ENCODE assay signal across 44 cellular contexts in the genomic region with DNA sequence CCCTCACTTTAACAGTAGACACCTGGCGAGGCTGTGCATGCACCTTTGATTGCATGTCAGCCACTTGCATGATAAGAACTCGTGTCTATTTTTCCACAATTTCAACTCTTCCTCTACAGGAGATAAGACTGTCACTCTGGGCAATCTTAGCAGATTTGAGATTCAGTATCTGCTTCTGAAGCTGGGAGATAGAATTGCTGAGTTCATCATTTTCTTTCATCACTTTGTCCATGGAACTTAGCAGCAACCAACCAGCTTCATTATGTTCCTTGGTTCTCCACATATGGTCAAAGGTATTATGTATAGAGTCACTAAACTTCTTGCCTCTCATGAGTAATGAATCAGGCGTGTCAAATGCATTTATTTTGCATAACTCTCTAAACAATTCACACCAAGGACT. TPM values are rescaled to one million over a fixed set of nuclear protein-coding genes. Genes with fewer than 3 reads are reported as not detected.
"Had no signal": no experiment of that assay in that cellular context is flagged by ENCODE, and none has a peak within 500 bp of the region (broad histone marks: within the 10 kb centered on the region; RNA-seq: fewer than 3 reads in every experiment).

No MANE protein-coding gene starts in this region.

- H3K27me3 ChIP-seq: adrenal gland, ascending aorta, body of pancreas, brain microvascular endothelial cell, breast epithelium, cardiac muscle cell had no signal

- H3K36me3 ChIP-seq: adrenal gland, ascending aorta, brain microvascular endothelial cell, breast epithelium, cardiac muscle cell had no signal

- H3K27me3 Mint-ChIP-seq: activated naive CD4-positive, alpha-beta T cell treated with anti-CD3 and anti-CD28 coated beads, Interleukin-2, amount 10 ng/mL, durations not matched to agents 7 days and 5 days; activated T-cell treated with anti-CD3 and anti-CD28 coated beads, Interleukin-2, amount 50 U/mL, for 24 hours; brain; central memory CD8-positive, alpha-beta T cell had no signal

- FAIRE-seq: astrocyte, bronchial epithelial cell had no signal

- H3K36me3 Mint-ChIP-seq: activated naive CD4-positive, alpha-beta T cell treated with anti-CD3 and anti-CD28 coated beads, Interleukin-2, amount 10 ng/mL, durations not matched to agents 7 days and 5 days; activated naive CD4-positive, alpha-beta T cell treated with anti-CD3 and anti-CD28 coated beads, Interleukin-2, amount 50 U/mL, for 24 hours; activated naive CD4-positive, alpha-beta T cell treated with anti-CD3 and anti-CD28 coated beads, Interleukin-2, amount 50 U/mL, for 72 hours; activated naive CD8-positive, alpha-beta T cell treated with anti-CD3 and anti-CD28 coated beads for 36 hours; activated naive CD8-positive, alpha-beta T cell treated with anti-CD3 and anti-CD28 coated beads, Interleukin-2, amount 10 ng/mL, durations not matched to agents 7 days and 5 days; brain had no signal

- H3K27ac ChIP-seq: adrenal gland, ascending aorta, body of pancreas, brain microvascular endothelial cell, breast epithelium, cardiac muscle cell had no signal

- H3K4me1 ChIP-seq: adrenal gland, ascending aorta, body of pancreas, breast epithelium had no signal

- H3K27ac Mint-ChIP-seq: activated naive CD4-positive, alpha-beta T cell treated with anti-CD3 and anti-CD28 coated beads for 36 hours; activated naive CD4-positive, alpha-beta T cell treated with anti-CD3 and anti-CD28 coated beads, Interleukin-2, amount 10 ng/mL, durations not matched to agents 7 days and 5 days; activated naive CD4-positive, alpha-beta T cell treated with anti-CD3 and anti-CD28 coated beads, Interleukin-2, amount 50 U/mL, for 24 hours; activated naive CD4-positive, alpha-beta T cell treated with anti-CD3 and anti-CD28 coated beads, Interleukin-2, amount 50 U/mL, for 72 hours; activated naive CD8-positive, alpha-beta T cell; activated naive CD8-positive, alpha-beta T cell treated with anti-CD3 and anti-CD28 coated beads for 36 hours; activated naive CD8-positive, alpha-beta T cell treated with anti-CD3 and anti-CD28 coated beads, Interleukin-2, amount 10 ng/mL, durations not matched to agents 7 days and 5 days; activated naive CD8-positive, alpha-beta T cell treated with anti-CD3 and anti-CD28 coated beads, Interleukin-2, amount 50 U/mL, for 24 hours; activated T-cell treated with anti-CD3 and anti-CD28 coated beads, Interleukin-2, amount 50 U/mL, for 24 hours; activated T-cell treated with anti-CD3 and anti-CD28 coated beads, Interleukin-2, amount 50 U/mL, for 72 hours; activated T-helper 1 cell treated with anti-CD3 and anti-CD28 coated beads, Interleukin-12 subunit alpha, Interleukin-12 subunit beta, Interleukin-2, Interleukin-4 antibody, amounts not matched to agents 30 ng/mL and 10 ng/mL and 1 ng/mL, durations not matched to agents 14 hours and 24 hours and 36 hours; activated T-helper 17 cell treated with anti-CD3 and anti-CD28 coated beads, Interleukin-2, amount 50 U/mL, for 72 hours; activated T-helper 2 cell treated with anti-CD3 and anti-CD28 coated beads, Interferon-gamma antibody, Interleukin-2, Interleukin-4, amounts not matched to agents 10 μg/mL and 5 μg/mL and 100 μg/mL, durations not matched to agents 14 hours and 24 hours and 36 hours; brain had no signal

- H3K4me3 ChIP-seq: adrenal gland, ascending aorta, body of pancreas, breast epithelium, cardiac muscle cell had no signal

- DNase-seq: activated effector memory CD4-positive, alpha-beta T cell treated with anti-CD3 and anti-CD28 coated beads, Interleukin-2, amount 50 U/mL, for 16 hours; activated effector memory CD4-positive, alpha-beta T cell treated with Interleukin-2 at 50 U/mL for 16 hours; activated gamma-delta T cell; activated gamma-delta T cell treated with Interleukin-2 at 50 U/mL for 16 hours; activated naive CD4-positive, alpha-beta T cell; activated naive CD4-positive, alpha-beta T cell treated with anti-CD3 and anti-CD28 coated beads for 36 hours; activated naive CD4-positive, alpha-beta T cell treated with anti-CD3 and anti-CD28 coated beads, Interleukin-2, amount 10 ng/mL, durations not matched to agents 7 days and 5 days; activated naive CD4-positive, alpha-beta T cell treated with anti-CD3 and anti-CD28 coated beads, Interleukin-2, amount 50 U/mL, for 16 hours; activated naive CD4-positive, alpha-beta T cell treated with Interleukin-2 at 50 U/mL for 16 hours; activated naive CD8-positive, alpha-beta T cell treated with anti-CD3 and anti-CD28 coated beads for 36 hours; activated naive CD8-positive, alpha-beta T cell treated with anti-CD3 and anti-CD28 coated beads, Interleukin-2, amount 10 ng/mL, durations not matched to agents 7 days and 5 days; activated naive CD8-positive, alpha-beta T cell treated with anti-CD3 and anti-CD28 coated beads, Interleukin-2, amount 50 U/mL, for 24 hours; activated T-cell treated with anti-CD3 and anti-CD28 coated beads, Interleukin-2, amount 50 U/mL, for 1 hour; activated T-cell treated with anti-CD3 and anti-CD28 coated beads, Interleukin-2, amount 50 U/mL, for 24 hours; activated T-cell treated with anti-CD3 and anti-CD28 coated beads, Interleukin-2, amount 50 U/mL, for 4 hours; activated T-cell treated with anti-CD3 and anti-CD28 coated beads, Interleukin-2, amount 50 U/mL, for 48 hours; activated T-cell treated with anti-CD3 and anti-CD28 coated beads, Interleukin-2, amount 50 U/mL, for 72 hours; adrenal gland; amniotic stem cell; amygdala; anterior cingulate cortex; aorta; body of pancreas; brain microvascular endothelial cell; caudate nucleus; central memory CD4-positive, alpha-beta T cell; cerebellar nuclear complex had no signal

- H3K4me3 Mint-ChIP-seq: activated naive CD4-positive, alpha-beta T cell treated with anti-CD3 and anti-CD28 coated beads for 36 hours; activated naive CD4-positive, alpha-beta T cell treated with anti-CD3 and anti-CD28 coated beads, Interleukin-2, amount 10 ng/mL, durations not matched to agents 7 days and 5 days; activated naive CD4-positive, alpha-beta T cell treated with anti-CD3 and anti-CD28 coated beads, Interleukin-2, amount 50 U/mL, for 24 hours; activated naive CD8-positive, alpha-beta T cell; activated naive CD8-positive, alpha-beta T cell treated with anti-CD3 and anti-CD28 coated beads for 36 hours; activated naive CD8-positive, alpha-beta T cell treated with anti-CD3 and anti-CD28 coated beads, Interleukin-2, amount 10 ng/mL, durations not matched to agents 7 days and 5 days; activated naive CD8-positive, alpha-beta T cell treated with anti-CD3 and anti-CD28 coated beads, Interleukin-2, amount 50 U/mL, for 24 hours; activated T-cell treated with anti-CD3 and anti-CD28 coated beads, Interleukin-2, amount 50 U/mL, for 24 hours; activated T-cell treated with anti-CD3 and anti-CD28 coated beads, Interleukin-2, amount 50 U/mL, for 4 hours; activated T-cell treated with anti-CD3 and anti-CD28 coated beads, Interleukin-2, amount 50 U/mL, for 72 hours; activated T-helper 1 cell treated with anti-CD3 and anti-CD28 coated beads, Interleukin-12 subunit alpha, Interleukin-12 subunit beta, Interleukin-2, Interleukin-4 antibody, amounts not matched to agents 30 ng/mL and 10 ng/mL and 1 ng/mL, durations not matched to agents 14 hours and 24 hours and 36 hours; activated T-helper 17 cell treated with anti-CD3 and anti-CD28 coated beads, Interleukin-2, amount 50 U/mL, for 72 hours; brain; central memory CD8-positive, alpha-beta T cell had no signal

- H3K4me1 Mint-ChIP-seq: activated naive CD4-positive, alpha-beta T cell treated with anti-CD3 and anti-CD28 coated beads, Interleukin-2, amount 10 ng/mL, durations not matched to agents 7 days and 5 days; activated naive CD4-positive, alpha-beta T cell treated with anti-CD3 and anti-CD28 coated beads, Interleukin-2, amount 50 U/mL, for 24 hours; activated naive CD8-positive, alpha-beta T cell treated with anti-CD3 and anti-CD28 coated beads for 36 hours; activated naive CD8-positive, alpha-beta T cell treated with anti-CD3 and anti-CD28 coated beads, Interleukin-2, amount 10 ng/mL, durations not matched to agents 7 days and 5 days; activated naive CD8-positive, alpha-beta T cell treated with anti-CD3 and anti-CD28 coated beads, Interleukin-2, amount 50 U/mL, for 24 hours; brain; central memory CD8-positive, alpha-beta T cell had no signal

- ATAC-seq: activated naive CD4-positive, alpha-beta T cell treated with anti-CD3 and anti-CD28 coated beads, Interleukin-2, amount 50 U/mL, for 72 hours; activated naive CD8-positive, alpha-beta T cell treated with anti-CD3 and anti-CD28 coated beads, Interleukin-2, amount 50 U/mL, for 24 hours; activated T-cell treated with anti-CD3 and anti-CD28 coated beads, Interleukin-2, amount 50 U/mL, for 4 hours; activated T-cell treated with anti-CD3 and anti-CD28 coated beads, Interleukin-2, amount 50 U/mL, for 72 hours; activated T-helper 17 cell treated with anti-CD3 and anti-CD28 coated beads, Interleukin-2, amount 50 U/mL, for 72 hours; body of pancreas had no signal

- H3K9me3 ChIP-seq: adrenal gland, ascending aorta, body of pancreas had no signal

- H3K9me3 Mint-ChIP-seq: activated naive CD4-positive, alpha-beta T cell treated with anti-CD3 and anti-CD28 coated beads, Interleukin-2, amount 50 U/mL, for 24 hours; activated T-cell treated with anti-CD3 and anti-CD28 coated beads, Interleukin-2, amount 50 U/mL, for 4 hours; activated T-helper 17 cell treated with anti-CD3 and anti-CD28 coated beads, Interleukin-2, amount 50 U/mL, for 72 hours; activated T-helper 2 cell treated with anti-CD3 and anti-CD28 coated beads, Interferon-gamma antibody, Interleukin-2, Interleukin-4, amounts not matched to agents 10 μg/mL and 5 μg/mL and 100 μg/mL, durations not matched to agents 14 hours and 24 hours and 36 hours had no signal

RNA-seq across cellular contexts. Expression of gene MTNR1B, which starts 17.1 kb away (rescaled TPM):
- total RNA-seq: activated naive CD4-positive, alpha-beta T cell treated with anti-CD3 and anti-CD28 coated beads for 36 hours; activated naive CD4-positive, alpha-beta T cell treated with anti-CD3 and anti-CD28 coated beads, Interleukin-2, amount 50 U/mL, for 72 hours; activated naive CD8-positive, alpha-beta T cell treated with anti-CD3 and anti-CD28 coated beads for 36 hours; activated naive CD8-positive, alpha-beta T cell treated with anti-CD3 and anti-CD28 coated beads, Interleukin-2, amount 10 ng/mL, durations not matched to agents 7 days and 5 days; activated T-cell treated with anti-CD3 and anti-CD28 coated beads, Interleukin-2, amount 50 U/mL, for 4 hours; activated T-cell treated with anti-CD3 and anti-CD28 coated beads, Interleukin-2, amount 50 U/mL, for 72 hours; activated T-helper 1 cell treated with anti-CD3 and anti-CD28 coated beads, Interleukin-12 subunit alpha, Interleukin-12 subunit beta, Interleukin-2, Interleukin-4 antibody, amounts not matched to agents 30 ng/mL and 10 ng/mL and 1 ng/mL, durations not matched to agents 14 hours and 24 hours and 36 hours; activated T-helper 17 cell treated with anti-CD3 and anti-CD28 coated beads, Interleukin-2, amount 50 U/mL, for 72 hours; activated T-helper 2 cell treated with anti-CD3 and anti-CD28 coated beads, Interferon-gamma antibody, Interleukin-2, Interleukin-4, amounts not matched to agents 10 μg/mL and 5 μg/mL and 100 μg/mL, durations not matched to agents 14 hours and 24 hours and 36 hours; adrenal gland; aorta; ascending aorta; astrocyte; body of pancreas; breast epithelium; bronchial epithelial cell; cardiac muscle cell; cardiac septum; cerebellum; chondrocyte had no signal
- polyA plus RNA-seq: adipose tissue, adrenal gland, aorta, cardiac muscle cell had no signal
